1 cellular context compared by ENCODE assay signal in the genomic region with DNA sequence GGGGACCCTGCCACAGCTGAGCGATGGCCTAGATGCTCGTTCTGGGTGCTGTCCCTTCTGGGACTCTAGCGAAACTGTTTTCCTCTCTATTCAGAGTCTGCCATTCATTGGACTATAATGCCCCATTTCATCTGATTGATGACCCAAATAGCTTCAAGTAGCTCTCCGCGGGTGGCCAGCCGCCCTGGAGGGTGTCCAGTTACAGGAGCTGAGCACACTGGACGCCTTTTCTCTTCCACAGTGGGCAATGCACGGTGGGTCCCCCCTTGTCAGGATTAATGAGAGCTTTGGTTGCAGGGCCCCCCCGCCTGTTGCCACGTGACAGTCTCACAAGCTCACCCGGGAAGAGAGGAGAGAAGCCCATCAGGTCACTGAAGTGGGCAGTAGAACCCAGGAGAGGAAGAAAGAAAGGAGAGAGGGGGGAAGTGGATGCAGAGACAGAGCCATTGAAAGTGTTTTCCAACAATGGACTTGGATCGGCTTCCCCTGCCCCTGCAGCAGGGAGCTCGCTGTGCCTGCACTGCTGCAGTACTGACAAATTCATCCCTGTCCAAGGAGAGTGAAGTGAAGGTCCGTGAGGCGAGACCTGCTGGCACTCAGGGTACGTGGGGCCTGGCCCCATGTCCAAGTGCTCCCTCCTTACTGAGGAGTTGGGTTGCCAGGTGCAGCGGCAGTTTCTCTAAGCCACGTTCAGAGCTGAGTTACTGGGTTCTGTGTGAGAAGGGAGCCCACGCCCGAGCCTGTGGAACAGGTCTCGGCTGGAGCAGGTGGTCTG.
TF ChIP-seq lines count a peak whose summit lies in the region.

No MANE protein-coding gene starts in this region.

TF ChIP-seq in GM23338, 12 proteins besides CTCF, POLR2A, EP300 and RAD21 (continued from another document):
- TF ChIP-seq, protein P1, sequence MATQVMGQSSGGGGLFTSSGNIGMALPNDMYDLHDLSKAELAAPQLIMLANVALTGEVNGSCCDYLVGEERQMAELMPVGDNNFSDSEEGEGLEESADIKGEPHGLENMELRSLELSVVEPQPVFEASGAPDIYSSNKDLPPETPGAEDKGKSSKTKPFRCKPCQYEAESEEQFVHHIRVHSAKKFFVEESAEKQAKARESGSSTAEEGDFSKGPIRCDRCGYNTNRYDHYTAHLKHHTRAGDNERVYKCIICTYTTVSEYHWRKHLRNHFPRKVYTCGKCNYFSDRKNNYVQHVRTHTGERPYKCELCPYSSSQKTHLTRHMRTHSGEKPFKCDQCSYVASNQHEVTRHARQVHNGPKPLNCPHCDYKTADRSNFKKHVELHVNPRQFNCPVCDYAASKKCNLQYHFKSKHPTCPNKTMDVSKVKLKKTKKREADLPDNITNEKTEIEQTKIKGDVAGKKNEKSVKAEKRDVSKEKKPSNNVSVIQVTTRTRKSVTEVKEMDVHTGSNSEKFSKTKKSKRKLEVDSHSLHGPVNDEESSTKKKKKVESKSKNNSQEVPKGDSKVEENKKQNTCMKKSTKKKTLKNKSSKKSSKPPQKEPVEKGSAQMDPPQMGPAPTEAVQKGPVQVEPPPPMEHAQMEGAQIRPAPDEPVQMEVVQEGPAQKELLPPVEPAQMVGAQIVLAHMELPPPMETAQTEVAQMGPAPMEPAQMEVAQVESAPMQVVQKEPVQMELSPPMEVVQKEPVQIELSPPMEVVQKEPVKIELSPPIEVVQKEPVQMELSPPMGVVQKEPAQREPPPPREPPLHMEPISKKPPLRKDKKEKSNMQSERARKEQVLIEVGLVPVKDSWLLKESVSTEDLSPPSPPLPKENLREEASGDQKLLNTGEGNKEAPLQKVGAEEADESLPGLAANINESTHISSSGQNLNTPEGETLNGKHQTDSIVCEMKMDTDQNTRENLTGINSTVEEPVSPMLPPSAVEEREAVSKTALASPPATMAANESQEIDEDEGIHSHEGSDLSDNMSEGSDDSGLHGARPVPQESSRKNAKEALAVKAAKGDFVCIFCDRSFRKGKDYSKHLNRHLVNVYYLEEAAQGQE (IDR thresholded peaks at IDR 0.05; ENCODE audit: unreplicated experiment), result no peak
- no peak for TF ChIP-seq ZNF331 (CRISPR knock-in tag; IDR thresholded peaks at IDR 0.05; ENCODE audit: low read depth)
- no peak for TF ChIP-seq POLR2AphosphoS5 (IDR thresholded peaks at IDR 0.05; ENCODE audit: low read depth)
